8 cellular contexts compared by ENCODE assay signal in the genomic region with DNA sequence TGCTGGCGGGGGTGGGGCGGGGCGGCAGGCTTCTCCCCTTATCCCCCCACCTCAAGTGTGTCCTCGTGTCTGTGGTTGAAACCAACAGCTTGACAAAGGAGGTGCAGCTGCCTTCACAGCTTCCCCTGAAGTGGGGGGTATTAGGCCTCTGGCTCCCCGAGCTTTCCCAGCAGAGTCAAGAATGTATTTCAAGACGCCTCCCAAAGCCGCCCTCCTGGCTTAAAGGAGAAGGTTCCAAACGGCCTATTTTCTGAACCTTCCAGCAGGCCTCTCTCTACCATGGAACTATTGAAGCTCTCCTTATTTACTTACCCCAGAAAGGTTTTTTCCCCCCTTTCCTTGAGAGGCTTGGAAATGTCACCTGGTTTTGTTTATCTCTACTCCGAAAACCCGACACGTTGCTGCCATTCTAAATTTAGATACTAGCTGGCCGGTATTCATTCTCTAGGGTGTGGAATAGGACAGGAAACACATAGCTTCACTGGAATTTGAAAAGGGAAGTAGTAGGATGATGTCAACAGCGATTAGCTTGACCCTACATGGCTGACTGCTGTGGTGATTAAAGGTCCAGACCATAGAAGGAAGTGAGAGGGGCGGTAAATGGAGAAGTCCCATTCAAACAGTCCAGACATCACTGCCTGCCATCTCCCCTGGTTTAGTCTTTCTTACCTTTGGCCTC. TPM values are rescaled to one million over a fixed set of nuclear protein-coding genes. Genes with fewer than 3 reads are reported as not detected.
DNase-seq lines count a peak whose midpoint lies in the region; ATAC-seq, FAIRE-seq and TF ChIP-seq lines count a peak whose summit lies in the region.

No MANE protein-coding gene starts in this region.

- H2AFZ ChIP-seq in OCI-LY3 (ENCODE audit: low read depth, low read length): peak overlapping the region; percentile 43
- H2AFZ ChIP-seq in mammary epithelial cell (ENCODE audit: low read depth, low read length): peak overlapping the region; percentile 87

- peak; percentile 90 for FAIRE-seq in GM12891 (lab: Jason Lieb, UNC)

- H3K9ac ChIP-seq in OCI-LY3 (ENCODE audit: low read length) (peak overlapping the region; percentile 91), mammary epithelial cell (ENCODE audit: insufficient read depth, low read length) (peak overlapping the region; percentile 97)

- H3K79me2 ChIP-seq in OCI-LY3 (ENCODE audit: low read length) (peaks cover 43% of the 10 kb centered on the region), mammary epithelial cell (ENCODE audit: insufficient read depth, low read length) (peaks cover 44% of the 10 kb centered on the region)

- peak overlapping the region; percentile 95 for H3K27ac ChIP-seq in OCI-LY3 (ENCODE audit: low read length)
- H3K27ac ChIP-seq in mammary epithelial cell (ENCODE audit: insufficient read depth, low read depth, low read length): peak overlapping the region; percentile 100
- H3K27ac ChIP-seq in spleen: peak overlapping the region; percentile 91 to 99 (median 98)

- TF ChIP-seq CTCF in OCI-LY3 (IDR thresholded peaks at IDR 0.05; ENCODE audit: low read depth, low read length): no peak
- no peak for TF ChIP-seq CTCF in mammary epithelial cell (conservative IDR thresholded peaks at IDR 0.05 in 1 of 2, IDR thresholded peaks at IDR 0.05 in 1 of 2; ENCODE audit: extremely low read depth in 1 of 2, insufficient read depth in 1 of 2, low read depth in 1 of 2, low read length in 2 of 2)
- peak in 1 of 11 experiments; percentile 7 for TF ChIP-seq CTCF in spleen (IDR thresholded peaks at IDR 0.05 in 8 of 11, conservative IDR thresholded peaks at IDR 0.05 in 3 of 11)

- H3K4me1 ChIP-seq in OCI-LY3 (ENCODE audit: low read length): peaks cover 31% of the 10 kb centered on the region
- H3K4me1 ChIP-seq in mammary epithelial cell (ENCODE audit: insufficient read depth, low read length): peaks cover 17% of the 10 kb centered on the region
- peaks cover 9 to 45% (median 29%) of the 10 kb centered on the region in 6 donors for H3K4me1 ChIP-seq in spleen

- H3K36me3 ChIP-seq in OCI-LY3 (replicated peaks; ENCODE audit: low read depth, low read length) (peaks cover 9% of the 10 kb centered on the region), mammary epithelial cell (ENCODE audit: insufficient read depth, low read length) (no peaks in the 10 kb centered on the region), spleen (no peaks in the 10 kb centered on the region)

- TF ChIP-seq POLR2A in GM12891 (IDR thresholded peaks at IDR 0.05; ENCODE audit: low read depth, low read length) (0 out of 2 replicates have a peak, but pooled peaks have one; percentile 24), spleen (IDR thresholded peaks at IDR 0.05) (peak in 1 of 3 donors; percentile 18)

- peak; percentile 80 for DNase-seq in AG08395 (ENCODE audit: low spot score)
- DNase-seq in GM12891 (ENCODE audit: insufficient read length, low spot score): no peak
- DNase-seq in mammary epithelial cell: peak; percentile 89
- DNase-seq in inferior parietal cortex (ENCODE audit: extremely low spot score): peak; percentile 59
- no peak for DNase-seq in spleen
- DNase-seq in posterior cingulate gyrus: no peak

- H3K4me2 ChIP-seq in OCI-LY3 (ENCODE audit: low read length) (peak overlapping the region; percentile 94), mammary epithelial cell (ENCODE audit: insufficient read depth, low read depth, low read length) (peak overlapping the region; percentile 85)

- no peaks in the 10 kb centered on the region for H3K27me3 ChIP-seq in OCI-LY3 (ENCODE audit: low read depth, low read length)
- no peaks in the 10 kb centered on the region for H3K27me3 ChIP-seq in mammary epithelial cell (ENCODE audit: insufficient read depth, low read length)
- no peaks in the 10 kb centered on the region for H3K27me3 ChIP-seq in spleen (replicated peaks in 1 of 7)

- H3K9me3 ChIP-seq in OCI-LY3 (ENCODE audit: insufficient read depth, low read length) (no peaks in the 10 kb centered on the region), mammary epithelial cell (replicated peaks; ENCODE audit: insufficient read depth, low read length) (no peaks in the 10 kb centered on the region), spleen (no peaks in the 10 kb centered on the region)

- H3K4me3 ChIP-seq in OCI-LY3 (ENCODE audit: low read length) (peak overlapping the region; percentile 76), mammary epithelial cell (replicated peaks in 1 of 3; ENCODE audit: insufficient read depth in 1 of 3, low read depth in 2 of 3, low read length in 3 of 3) (peak overlapping the region; percentile 39 to 66 (median 47)), spleen (peak overlapping the region; percentile 20 to 96 (median 88))

- dilution Hi-C loops in mammary epithelial cell (cut with HindIII; ENCODE audit: low sequenced_read_pairs): loop anchor here (5.0 kb wide), 4 partner anchors 48 to 113 kb away; no protein-coding TSS in a partner anchor

- peak; percentile 55 for ATAC-seq in HG03025 (IDR thresholded peaks at IDR 0.05; ENCODE audit: low FRiP score, unreplicated experiment)

- H4K20me1 ChIP-seq in OCI-LY3 (ENCODE audit: insufficient read depth, low read length) (peaks cover 34% of the 10 kb centered on the region), mammary epithelial cell (ENCODE audit: insufficient read depth, low read length) (no peaks in the 10 kb centered on the region)

- 6% methylated on average over 7 of the region's 14 CpGs for whole genome bisulfite sequencing in mammary epithelial cell (ENCODE audit: low coverage, missing lambda C conversion rate)
- WGBS in spleen, 5 donors: 3 to 6% (median 5%) methylated on average over 10 to 14 of the region's 14 CpGs

- BruUV-seq in mammary epithelial cell (replicated peaks; lab: Mats Ljungman, UMichigan): TSS peak; percentile 79

- intact Hi-C loops in mammary epithelial cell (cut with micrococcal nuclease): loop anchor here (1.0 to 2.0 kb wide), 5 partner anchors 31 to 124 kb away; no protein-coding TSS in a partner anchor
- intact Hi-C loops in spleen (cut with DNase I; ENCODE audit: low total_unique reads): no loop called here
- intact Hi-C loops in posterior cingulate gyrus (cut with DNase I): loop anchor here (1.0 to 10.0 kb wide), 5 partner anchors 27 to 215 kb away; a partner anchor contains a TSS

- CTCF ChIA-PET in mammary epithelial cell (lab: Charles Lee; ENCODE audit: low non-redundant PET): interaction anchor here (0.8 kb wide), 1 partner anchor 28 kb away, joined by 5 read pairs; no protein-coding TSS in a partner anchor

- in situ Hi-C loops in mammary epithelial cell (cut with MboI; ENCODE audit: low sequenced_read_pairs in 2 of 2): loop anchor here in 1 of 2 donors (5.0 kb wide), 1 partner anchor 103 kb away; no protein-coding TSS in a partner anchor

TF ChIP-seq in GM12891, 5 proteins besides CTCF, POLR2A, EP300 and RAD21:
- peak; percentile 92 for TF ChIP-seq SPI1 (IDR thresholded peaks at IDR 0.05; ENCODE audit: low read depth, low read length)
- no peak for TF ChIP-seq POU2F2 (IDR thresholded peaks at IDR 0.05; ENCODE audit: low read depth, low read length)
TF ChIP-seq in GM12891: peak in this region for 1.

RNA-seq across cellular contexts. Expression of a gene that starts 0.7 kb away (rescaled TPM):
- 14.8 TPM for polyA plus RNA-seq in GM12891 (2012; ENCODE audit: low read depth, missing spikeins)
- 100 to 1,000 TPM; 179 to 329 TPM for total RNA-seq in mammary epithelial cell
- 146 TPM for polyA plus RNA-seq in mammary epithelial cell
- polyA minus RNA-seq in mammary epithelial cell: 265 TPM
- total RNA-seq in spleen: 100 to 1,000 TPM; 220 to 500 (median 354) TPM
- 10 to 100 TPM; 42.9 to 76.8 (median 55.3) TPM for polyA plus RNA-seq in spleen

Comparison
In these comparisons a context has a peak if more than half of its experiments do, and no peak if none do; other contexts are left out.
1. DNase-seq: peak in AG08395 (single experiment), mammary epithelial cell (single experiment) and inferior parietal cortex (single experiment); none in GM12891 (single experiment), spleen (single experiment) and posterior cingulate gyrus (0 of 10).
2. Peak in every context shown above with its lines, with median percentiles within 50 percentile points of each other: H3K27ac ChIP-seq and H3K4me3 ChIP-seq.